ENCODE assay signal across 13 cellular contexts in genomic region chr18:9404565-9405060, GRCh38.
A peak's percentile ranks its signal among the peaks of the same experiment; 100 is the strongest.
DNase-seq lines count a peak whose midpoint lies in the region; ATAC-seq and TF ChIP-seq lines count a peak whose summit lies in the region.
"Had no signal": no experiment of that assay in that cellular context is flagged by ENCODE, and none has a peak within 500 bp of the region (broad histone marks: within the 10 kb centered on the region; RNA-seq: fewer than 3 reads in every experiment).

No MANE protein-coding gene starts in this region.

- no peaks in the 10 kb centered on the region for H3K36me3 ChIP-seq in right atrium auricular region
- H3K36me3 ChIP-seq: SJCRH30 had no signal

- H3K27me3 ChIP-seq in right atrium auricular region = no peaks in the 10 kb centered on the region
- H3K27me3 ChIP-seq: SJCRH30, tibial nerve had no signal

- ATAC-seq in GM19455 (IDR thresholded peaks at IDR 0.05; ENCODE audit: unreplicated experiment) (peak; percentile 57), HG03460 (IDR thresholded peaks at IDR 0.05; ENCODE audit: unreplicated experiment) (no peak), HG02642 (IDR thresholded peaks at IDR 0.05; ENCODE audit: poor library complexity, unreplicated experiment) (no peak)

- POLR2A ChIA-PET in RWPE1 (lab: Yijun Ruan, JAX; ENCODE audit: low non-redundant PET) = no interaction called here

- H3K27ac ChIP-seq in right atrium auricular region (peak overlapping the region in 1 of 2 donors; percentile 11), RWPE1 (no peak overlapping the region)
- H3K27ac ChIP-seq: C4-2B, SJCRH30 had no signal

- CTCF ChIA-PET in RWPE1 (lab: Yijun Ruan, JAX) = no interaction called here

- DNase-seq in A172 (ENCODE audit: low spot score) (peak; percentile 90), UCSD-AML1 (lab: John Stamatoyannopoulos, UW; ENCODE audit: unreplicated experiment) (peak; percentile 84), right atrium auricular region (ENCODE audit: low spot score) (peak; percentile 66), DMS153 treated with DMSO at 0.1 percent for 48 hours (lab: John Stamatoyannopoulos, UW; ENCODE audit: unreplicated experiment) (no peak), RWPE1 (ENCODE audit: low spot score) (no peak)
- DNase-seq: effector CD8-positive, alpha-beta T cell; occipital lobe; SJCRH30 had no signal

- peak overlapping the region in 1 of 2 donors; percentile 15 for H3K4me3 ChIP-seq in right atrium auricular region
- H3K4me3 ChIP-seq: SJCRH30 had no signal

- H3K9me3 ChIP-seq in right atrium auricular region = no peaks in the 10 kb centered on the region
- H3K9me3 ChIP-seq: SJCRH30 had no signal

- H3K4me1 ChIP-seq in right atrium auricular region = no peaks in the 10 kb centered on the region
- H3K4me1 ChIP-seq: SJCRH30 had no signal

- no peak for TF ChIP-seq CTCF in right atrium auricular region (IDR thresholded peaks at IDR 0.05)
- no peak for TF ChIP-seq CTCF in RWPE1 (conservative IDR thresholded peaks at IDR 0.05; ENCODE audit: low read depth)

Comparison
In these comparisons a context has a peak if more than half of its experiments do, and no peak if none do; other contexts are left out.
1. DNase-seq: peak in A172 (single experiment), UCSD-AML1 (single experiment) and right atrium auricular region (single experiment); none in DMS153 treated with DMSO at 0.1 percent for 48 hours (single experiment) and RWPE1 (single experiment).